In the genomic region with DNA sequence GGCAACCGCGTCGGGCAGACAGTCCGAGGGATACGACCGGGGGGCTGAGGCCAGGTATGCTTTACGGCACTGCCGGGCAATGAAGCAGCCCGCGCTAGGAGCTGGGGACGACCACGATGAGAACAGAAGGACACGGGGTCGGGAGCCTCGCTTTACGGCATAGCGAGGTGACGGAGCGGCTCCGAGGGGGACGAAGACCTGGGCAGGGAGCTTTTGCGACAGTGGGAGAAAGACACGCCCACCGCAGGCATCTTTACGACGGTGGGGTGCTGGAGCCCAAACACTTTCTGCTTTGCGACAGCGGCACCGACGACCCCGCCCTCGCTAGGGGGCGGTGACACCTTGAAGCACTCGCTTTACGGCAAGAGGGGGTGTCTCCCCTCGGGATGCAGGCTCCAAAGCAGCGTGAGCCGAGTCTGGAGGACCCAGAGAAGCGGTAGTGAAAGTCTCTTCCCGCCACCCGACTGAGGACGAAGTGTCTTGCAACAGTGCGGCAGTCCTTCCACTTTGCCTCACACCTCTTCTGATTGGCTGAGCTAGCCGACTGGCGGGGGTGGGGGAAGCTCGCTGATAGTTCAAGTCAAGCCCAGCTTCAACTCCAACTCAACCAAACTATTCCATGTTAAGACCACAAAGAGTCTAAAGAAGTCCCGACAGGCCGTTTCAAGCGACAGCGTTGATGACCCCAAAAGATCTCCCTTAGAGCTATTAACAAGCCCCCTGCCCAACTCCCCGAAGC, we compare ENCODE assay signal across 8 cellular contexts. TPM values are rescaled to one million over a fixed set of nuclear protein-coding genes. Genes with fewer than 3 reads are reported as not detected.
DNase-seq lines count a peak whose midpoint lies in the region; ATAC-seq, FAIRE-seq and TF ChIP-seq lines count a peak whose summit lies in the region.

No MANE protein-coding gene starts in this region.

- peak overlapping the region; percentile 81 to 97 (median 90) for H3K27ac ChIP-seq in heart left ventricle

- intact Hi-C loops in heart left ventricle (cut with DNase I), result loop anchor here in 2 of 10 donors (1.0 to 2.0 kb wide), 2 partner anchors 21 kb away; no protein-coding TSS in a partner anchor

- no peaks in the 10 kb centered on the region for H3K9me3 Mint-ChIP-seq in T-cell
- H3K9me3 Mint-ChIP-seq in type B pancreatic cell, result no peaks in the 10 kb centered on the region

- TF ChIP-seq CTCF in heart left ventricle (IDR thresholded peaks at IDR 0.05) (peak in 3 of 12 donors; percentile 14 to 35 (median 35)), type B pancreatic cell (conservative IDR thresholded peaks at IDR 0.05) (no peak)

- peak overlapping the region; percentile 67 to 95 (median 90) for H3K4me3 ChIP-seq in heart left ventricle

- H3K9me3 ChIP-seq in heart left ventricle, result no peaks in the 10 kb centered on the region

- H3K27me3 Mint-ChIP-seq in T-cell (no peaks in the 10 kb centered on the region), type B pancreatic cell (no peaks in the 10 kb centered on the region)

- ATAC-seq in HG02840 (IDR thresholded peaks at IDR 0.05; ENCODE audit: low FRiP score, unreplicated experiment) (peak; percentile 62), T-cell (replicated peaks in 1 of 4) (peak; percentile 66 to 80 (median 71)), heart left ventricle (peak; percentile 89 to 92 (median 91))

- DNase-seq in GM12892 (ENCODE audit: insufficient read length) (peak; percentile 99), NCI-H146 (lab: John Stamatoyannopoulos, UW) (peak; percentile 98), T-cell (peak; percentile 91 to 99 (median 96)), amniotic epithelial cell (ENCODE audit: low read depth) (peak; percentile 99), heart left ventricle (peak; percentile 98 to 100 (median 99)), pons (ENCODE audit: low spot score) (peak; percentile 97), type B pancreatic cell (ENCODE audit: extremely low spot score, unreplicated experiment) (peak; percentile 96)

- peaks cover 0 to 24% (median 16%) of the 10 kb centered on the region in 12 donors for H3K4me1 ChIP-seq in heart left ventricle

- H3K27ac Mint-ChIP-seq in T-cell, result peak overlapping the region; percentile 98
- peak overlapping the region; percentile 96 for H3K27ac Mint-ChIP-seq in type B pancreatic cell

- TF ChIP-seq POLR2A in GM12892 (IDR thresholded peaks at IDR 0.05; ENCODE audit: low read depth, low read length) (peak; percentile 86), heart left ventricle (IDR thresholded peaks at IDR 0.05) (peak in 1 of 2 donors; percentile 62)

- CTCF ChIA-PET in T-cell (lab: Charles Lee), result interaction anchor here in 1 of 2 donors (0.5 to 1.6 kb wide), 15 partner anchors 9 to 357 kb away, joined by 3 to 8 read pairs (median 3); a partner anchor contains a TSS

- peak; percentile 100 for FAIRE-seq in GM12892 (lab: Jason Lieb, UNC)

- H3K36me3 ChIP-seq in heart left ventricle, result peaks cover 0 to 24% (median 19%) of the 10 kb centered on the region in 9 donors

- 0 to 1% (median 0%) methylated on average over 16 to 51 of the region's 51 CpGs for WGBS in heart left ventricle, 4 donors

- POLR2A ChIA-PET in T-cell (lab: Charles Lee), result interaction anchor here (0.5 to 1.3 kb wide), 8 partner anchors 13 to 275 kb away, joined by 3 to 7 read pairs (median 4); a partner anchor contains a TSS

- H3K4me1 Mint-ChIP-seq in T-cell (peaks cover 44 to 48% (median 45%) of the 10 kb centered on the region in 3 donors), type B pancreatic cell (ENCODE audit: unreplicated experiment) (peaks cover 22% of the 10 kb centered on the region)

- peaks cover 0 to 8% (median 0%) of the 10 kb centered on the region in 9 donors for H3K27me3 ChIP-seq in heart left ventricle

- H3K36me3 Mint-ChIP-seq in T-cell (peaks cover 2% of the 10 kb centered on the region), type B pancreatic cell (no peaks in the 10 kb centered on the region)

- H3K4me3 Mint-ChIP-seq in T-cell (peak overlapping the region; percentile 94 to 95 (median 94)), type B pancreatic cell (peak overlapping the region; percentile 93)

RNA-seq across cellular contexts. Expression of a gene that starts 0.4 kb away (rescaled TPM):
- polyA plus RNA-seq in GM12892 (2012; ENCODE audit: missing spikeins), result 15.9 TPM
- total RNA-seq in T-cell (10 to 100 TPM; 49.5 to 90.2 (median 80.0) TPM), heart left ventricle (10 to 100 TPM; 13.6 to 39.2 (median 27.6) TPM), type B pancreatic cell (ENCODE audit: low replicate concordance) (49.9 and 61.5 TPM in 2 replicates)
- polyA plus RNA-seq in heart left ventricle, result 10 to 100 TPM; 23.0 to 29.6 TPM

RNA-seq across cellular contexts. Expression of a gene that starts 6.8 kb away (rescaled TPM):
- polyA plus RNA-seq in GM12892 (2012; ENCODE audit: missing spikeins), result 73.0 TPM
- total RNA-seq in T-cell (100 to 1,000 TPM; 531 to 781 (median 649) TPM), heart left ventricle (10 to 100 TPM in 5 of 9 donors, 1 to 10 TPM in 3, under 1 TPM in 1; 0.88 to 24.2 (median 16.4) TPM), type B pancreatic cell (ENCODE audit: low replicate concordance) (3.2 and 8.3 TPM in 2 replicates)
- 1 to 10 TPM; 2.6 to 6.1 TPM for polyA plus RNA-seq in heart left ventricle

RNA-seq across cellular contexts. Expression of a gene that starts 14.4 kb away (rescaled TPM):
- 32.7 TPM for polyA plus RNA-seq in GM12892 (2012; ENCODE audit: missing spikeins)
- 100 to 1,000 TPM; 114 to 129 (median 125) TPM for total RNA-seq in T-cell
- 100 to 1,000 TPM in 1 of 9 donors, 10 to 100 TPM in 8; 51.0 to 118 (median 61.2) TPM for total RNA-seq in heart left ventricle
- polyA plus RNA-seq in heart left ventricle, result 10 to 100 TPM; 81.6 to 88.4 TPM
- total RNA-seq in type B pancreatic cell (ENCODE audit: low replicate concordance), result 75.0 and 75.4 TPM in 2 replicates

RNA-seq across cellular contexts. Expression of a gene that starts 22.1 kb away (rescaled TPM):
- polyA plus RNA-seq in GM12892 (2012; ENCODE audit: missing spikeins), result 765 TPM
- total RNA-seq in T-cell (100 to 1,000 TPM; 286 to 481 (median 306) TPM), heart left ventricle (100 to 1,000 TPM; 120 to 500 (median 257) TPM), type B pancreatic cell (ENCODE audit: low replicate concordance) (454 and 510 TPM in 2 replicates)
- polyA plus RNA-seq in heart left ventricle, result 100 to 1,000 TPM; 403 to 934 TPM

RNA-seq across cellular contexts. Expression of a gene that starts 22.4 kb away (rescaled TPM):
- polyA plus RNA-seq in GM12892 (2012; ENCODE audit: missing spikeins), result 5.0 TPM
- total RNA-seq in T-cell (1 to 10 TPM; 2.4 to 7.3 (median 4.8) TPM), heart left ventricle (1 to 10 TPM; 3.4 to 9.0 (median 5.9) TPM), type B pancreatic cell (ENCODE audit: low replicate concordance) (9.5 and 15.5 TPM in 2 replicates)
- 1 to 10 TPM; 6.4 to 9.6 TPM for polyA plus RNA-seq in heart left ventricle

Comparison
In these comparisons a context has a peak if more than half of its experiments do, and no peak if none do; other contexts are left out.
1. Peak in every context shown above with its lines: DNase-seq, ATAC-seq, H3K4me3 ChIP-seq and H3K27ac ChIP-seq.
2. RNA of a gene that starts 6.8 kb away (total RNA-seq): 531 to 781 TPM in T-cell; 0.88 to 24.2 TPM in heart left ventricle and 3.2 to 8.3 TPM in type B pancreatic cell; every median in the first group is over 10 times any median in the second.